Comparison of ENCODE assay signal across 1 cellular context in the genomic region with DNA sequence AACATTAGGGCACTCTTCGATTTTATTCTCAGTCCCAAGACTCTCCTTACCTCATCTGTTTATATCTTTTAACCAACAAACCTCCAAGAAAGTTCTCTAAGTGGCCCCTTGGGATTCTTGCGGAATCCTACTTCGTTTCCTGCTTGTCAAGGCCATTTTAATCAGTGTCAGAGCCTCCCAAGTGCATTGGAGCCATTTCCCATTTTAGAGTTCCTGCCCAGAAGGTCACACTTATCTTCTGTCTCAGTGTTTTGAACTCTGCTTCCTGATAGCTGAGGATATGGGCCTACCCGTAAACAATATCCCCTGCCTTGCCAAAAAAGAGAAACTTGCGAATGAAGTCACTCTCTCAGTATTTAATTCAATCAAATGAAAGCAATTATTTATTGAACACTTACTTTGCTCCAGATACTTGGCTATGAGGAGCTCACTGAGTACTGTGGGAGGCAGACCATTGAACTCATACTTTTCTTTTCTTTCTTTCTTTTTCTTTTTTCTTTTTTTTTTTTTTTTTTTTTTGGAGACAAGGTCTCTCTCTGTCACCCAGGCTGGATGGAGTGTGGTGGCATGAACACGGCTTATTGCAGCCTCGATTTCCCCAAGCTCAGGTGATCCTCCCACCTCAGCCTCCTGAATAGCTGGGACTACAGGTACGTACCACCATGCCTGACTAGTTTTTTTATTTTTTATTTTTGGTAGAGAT.
TF ChIP-seq lines count a peak whose summit lies in the region.

No MANE protein-coding gene starts in this region.

TF ChIP-seq in SK-N-SH treated with all-trans-retinoic acid at 6 μM for 48 hours, 23 proteins besides CTCF, POLR2A, EP300 and RAD21:
- TF ChIP-seq, protein P1, sequence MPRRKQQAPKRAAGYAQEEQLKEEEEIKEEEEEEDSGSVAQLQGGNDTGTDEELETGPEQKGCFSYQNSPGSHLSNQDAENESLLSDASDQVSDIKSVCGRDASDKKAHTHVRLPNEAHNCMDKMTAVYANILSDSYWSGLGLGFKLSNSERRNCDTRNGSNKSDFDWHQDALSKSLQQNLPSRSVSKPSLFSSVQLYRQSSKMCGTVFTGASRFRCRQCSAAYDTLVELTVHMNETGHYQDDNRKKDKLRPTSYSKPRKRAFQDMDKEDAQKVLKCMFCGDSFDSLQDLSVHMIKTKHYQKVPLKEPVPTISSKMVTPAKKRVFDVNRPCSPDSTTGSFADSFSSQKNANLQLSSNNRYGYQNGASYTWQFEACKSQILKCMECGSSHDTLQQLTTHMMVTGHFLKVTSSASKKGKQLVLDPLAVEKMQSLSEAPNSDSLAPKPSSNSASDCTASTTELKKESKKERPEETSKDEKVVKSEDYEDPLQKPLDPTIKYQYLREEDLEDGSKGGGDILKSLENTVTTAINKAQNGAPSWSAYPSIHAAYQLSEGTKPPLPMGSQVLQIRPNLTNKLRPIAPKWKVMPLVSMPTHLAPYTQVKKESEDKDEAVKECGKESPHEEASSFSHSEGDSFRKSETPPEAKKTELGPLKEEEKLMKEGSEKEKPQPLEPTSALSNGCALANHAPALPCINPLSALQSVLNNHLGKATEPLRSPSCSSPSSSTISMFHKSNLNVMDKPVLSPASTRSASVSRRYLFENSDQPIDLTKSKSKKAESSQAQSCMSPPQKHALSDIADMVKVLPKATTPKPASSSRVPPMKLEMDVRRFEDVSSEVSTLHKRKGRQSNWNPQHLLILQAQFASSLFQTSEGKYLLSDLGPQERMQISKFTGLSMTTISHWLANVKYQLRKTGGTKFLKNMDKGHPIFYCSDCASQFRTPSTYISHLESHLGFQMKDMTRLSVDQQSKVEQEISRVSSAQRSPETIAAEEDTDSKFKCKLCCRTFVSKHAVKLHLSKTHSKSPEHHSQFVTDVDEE (CRISPR knock-in tag; IDR thresholded peaks at IDR 0.05): no peak
- TF ChIP-seq ZNF565 (CRISPR knock-in tag; conservative IDR thresholded peaks at IDR 0.05; ENCODE audit: low read depth) (no peak), GLIS3 (CRISPR knock-in tag; IDR thresholded peaks at IDR 0.05) (no peak), ZFP3 (CRISPR knock-in tag; IDR thresholded peaks at IDR 0.05) (no peak), BACH2 (CRISPR knock-in tag; IDR thresholded peaks at IDR 0.05; ENCODE audit: borderline replicate concordance) (no peak)
- TF ChIP-seq, protein P2, sequence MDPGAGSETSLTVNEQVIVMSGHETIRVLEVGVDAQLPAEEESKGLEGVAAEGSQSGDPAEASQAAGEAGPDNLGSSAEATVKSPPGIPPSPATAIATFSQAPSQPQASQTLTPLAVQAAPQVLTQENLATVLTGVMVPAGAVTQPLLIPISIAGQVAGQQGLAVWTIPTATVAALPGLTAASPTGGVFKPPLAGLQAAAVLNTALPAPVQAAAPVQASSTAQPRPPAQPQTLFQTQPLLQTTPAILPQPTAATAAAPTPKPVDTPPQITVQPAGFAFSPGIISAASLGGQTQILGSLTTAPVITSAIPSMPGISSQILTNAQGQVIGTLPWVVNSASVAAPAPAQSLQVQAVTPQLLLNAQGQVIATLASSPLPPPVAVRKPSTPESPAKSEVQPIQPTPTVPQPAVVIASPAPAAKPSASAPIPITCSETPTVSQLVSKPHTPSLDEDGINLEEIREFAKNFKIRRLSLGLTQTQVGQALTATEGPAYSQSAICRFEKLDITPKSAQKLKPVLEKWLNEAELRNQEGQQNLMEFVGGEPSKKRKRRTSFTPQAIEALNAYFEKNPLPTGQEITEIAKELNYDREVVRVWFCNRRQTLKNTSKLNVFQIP (CRISPR knock-in tag; IDR thresholded peaks at IDR 0.05; ENCODE audit: borderline replicate concordance, low read depth): no peak
- TF ChIP-seq, protein P3, sequence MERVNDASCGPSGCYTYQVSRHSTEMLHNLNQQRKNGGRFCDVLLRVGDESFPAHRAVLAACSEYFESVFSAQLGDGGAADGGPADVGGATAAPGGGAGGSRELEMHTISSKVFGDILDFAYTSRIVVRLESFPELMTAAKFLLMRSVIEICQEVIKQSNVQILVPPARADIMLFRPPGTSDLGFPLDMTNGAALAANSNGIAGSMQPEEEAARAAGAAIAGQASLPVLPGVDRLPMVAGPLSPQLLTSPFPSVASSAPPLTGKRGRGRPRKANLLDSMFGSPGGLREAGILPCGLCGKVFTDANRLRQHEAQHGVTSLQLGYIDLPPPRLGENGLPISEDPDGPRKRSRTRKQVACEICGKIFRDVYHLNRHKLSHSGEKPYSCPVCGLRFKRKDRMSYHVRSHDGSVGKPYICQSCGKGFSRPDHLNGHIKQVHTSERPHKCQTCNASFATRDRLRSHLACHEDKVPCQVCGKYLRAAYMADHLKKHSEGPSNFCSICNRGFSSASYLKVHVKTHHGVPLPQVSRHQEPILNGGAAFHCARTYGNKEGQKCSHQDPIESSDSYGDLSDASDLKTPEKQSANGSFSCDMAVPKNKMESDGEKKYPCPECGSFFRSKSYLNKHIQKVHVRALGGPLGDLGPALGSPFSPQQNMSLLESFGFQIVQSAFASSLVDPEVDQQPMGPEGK (CRISPR knock-in tag; IDR thresholded peaks at IDR 0.05; ENCODE audit: borderline replicate concordance): no peak
